ENCODE assay signal across 8 cellular contexts in the genomic region with DNA sequence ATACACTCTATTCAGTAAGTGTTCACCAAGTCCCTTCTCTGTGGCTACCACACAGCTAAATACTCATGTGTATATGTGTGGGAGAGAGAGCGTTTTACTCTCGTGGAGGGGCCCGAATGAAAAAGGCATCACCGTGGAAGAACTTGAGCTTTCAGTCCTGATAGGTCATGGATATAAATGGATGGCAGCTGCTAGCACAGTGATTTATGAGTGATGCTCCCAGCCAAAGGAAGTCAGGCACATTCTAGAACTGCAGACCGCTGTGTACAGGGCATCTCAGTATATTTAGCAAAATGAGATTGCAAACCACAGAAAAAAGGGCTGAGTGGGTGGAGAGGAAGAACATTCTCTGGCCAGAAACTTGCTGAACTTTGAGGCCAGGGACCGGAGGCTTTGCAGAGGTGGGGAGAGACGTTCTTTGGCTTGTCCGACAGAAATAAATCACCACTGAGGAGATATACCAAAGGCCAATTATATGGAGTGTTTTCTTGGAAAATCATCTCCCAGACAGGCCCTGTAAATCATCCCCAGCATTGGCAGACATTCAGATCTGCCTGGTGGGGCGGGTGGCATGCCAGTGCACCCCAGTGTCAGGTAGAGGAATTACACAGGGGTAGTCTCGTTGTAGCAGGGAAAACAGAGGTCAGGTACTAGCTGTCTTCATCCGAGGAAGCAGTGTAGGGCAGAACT.
DNase-seq lines count a peak whose midpoint lies in the region; TF ChIP-seq lines count a peak whose summit lies in the region.

No MANE protein-coding gene starts in this region.

- peak overlapping the region; percentile 34 for H3K27ac Mint-ChIP-seq in Caco-2 (ENCODE audit: unreplicated experiment)

- no peak overlapping the region for H3K4me3 Mint-ChIP-seq in Caco-2 (ENCODE audit: unreplicated experiment)

- H3K4me1 ChIP-seq in Caco-2 (peaks cover 13% of the 10 kb centered on the region), breast epithelium (no peaks in the 10 kb centered on the region), muscle layer of colon (ENCODE audit: insufficient read depth, low read length) (peaks cover 25% of the 10 kb centered on the region)

- BruUV-seq in Caco-2 (replicated peaks; lab: Mats Ljungman, UMichigan): no TSS peak

- no peak for TF ChIP-seq POLR2A in breast epithelium (IDR thresholded peaks at IDR 0.05)

- H3K9me3 ChIP-seq in Caco-2: no peaks in the 10 kb centered on the region
- H3K9me3 ChIP-seq in breast epithelium: no peaks in the 10 kb centered on the region
- no peaks in the 10 kb centered on the region for H3K9me3 ChIP-seq in muscle layer of colon (ENCODE audit: low read length)

- H3K4me3 ChIP-seq in Caco-2 (ENCODE audit: low read depth, low read length) (no peak overlapping the region), breast epithelium (no peak overlapping the region), muscle layer of colon (ENCODE audit: low read depth in 1 of 2, low read length in 2 of 2) (peak overlapping the region in 1 of 2 donors; percentile 0)

- peaks cover 6% of the 10 kb centered on the region for H3K4me1 Mint-ChIP-seq in Caco-2 (ENCODE audit: low read depth, unreplicated experiment)

- DNase-seq in Caco-2 (peak; percentile 68 to 74), GM20000 (ENCODE audit: low spot score) (peak; percentile 12), NCI-H2227 (lab: John Stamatoyannopoulos, UW; ENCODE audit: unreplicated experiment) (peak; percentile 31), breast epithelium (ENCODE audit: low spot score in 2 of 2) (no peak), retina (no peak), occipital lobe (lab: John Stamatoyannopoulos, UW) (no peak)
- no peak for DNase-seq in central memory CD4-positive, alpha-beta T cell

- intact Hi-C loops in Caco-2 (cut with micrococcal nuclease; ENCODE audit: unreplicated experiment): loop anchor here (1.0 to 10.0 kb wide), 3 partner anchors 35 to 684 kb away; no protein-coding TSS in a partner anchor
- intact Hi-C loops in breast epithelium (cut with DNase I; ENCODE audit: low total_unique reads): no loop called here

- POLR2A ChIA-PET in Caco-2 (lab: Charles Lee): no interaction called here

- no peaks in the 10 kb centered on the region for H3K27me3 Mint-ChIP-seq in Caco-2 (ENCODE audit: insufficient read depth, unreplicated experiment)

- no peaks in the 10 kb centered on the region for H3K27me3 ChIP-seq in Caco-2 (replicated peaks; ENCODE audit: control insufficient read depth, insufficient read depth, low read length)
- no peaks in the 10 kb centered on the region for H3K27me3 ChIP-seq in breast epithelium
- H3K27me3 ChIP-seq in muscle layer of colon (ENCODE audit: control insufficient read depth in 1 of 2, insufficient read depth in 2 of 2, low read length in 2 of 2): no peaks in the 10 kb centered on the region

- no peaks in the 10 kb centered on the region for H3K36me3 Mint-ChIP-seq in Caco-2 (ENCODE audit: insufficient read depth, unreplicated experiment)

- peaks cover 10% of the 10 kb centered on the region for H3K9me3 Mint-ChIP-seq in Caco-2 (ENCODE audit: unreplicated experiment)

- peak; percentile 72 to 79 for TF ChIP-seq CTCF in Caco-2 (IDR thresholded peaks at IDR 0.05; ENCODE audit: insufficient read depth in 1 of 2, low read depth in 1 of 2, low read length in 1 of 2, severe bottlenecking in 1 of 2, unreplicated experiment in 1 of 2)
- TF ChIP-seq CTCF in GM20000 (IDR thresholded peaks at IDR 0.05; ENCODE audit: extremely low read depth, missing control alignments): no peak
- peak; percentile 7 to 45 (median 20) for TF ChIP-seq CTCF in breast epithelium (IDR thresholded peaks at IDR 0.05)

- no peak overlapping the region for H3K27ac ChIP-seq in breast epithelium
- peak overlapping the region; percentile 90 for H3K27ac ChIP-seq in muscle layer of colon (ENCODE audit: low read depth, low read length)

- H3K9ac ChIP-seq in muscle layer of colon (ENCODE audit: low read length): no peak overlapping the region

- H3K36me3 ChIP-seq in Caco-2 (ENCODE audit: control insufficient read depth, insufficient read depth, low read length): no peaks in the 10 kb centered on the region
- no peaks in the 10 kb centered on the region for H3K36me3 ChIP-seq in breast epithelium
- no peaks in the 10 kb centered on the region for H3K36me3 ChIP-seq in muscle layer of colon (ENCODE audit: insufficient read depth, low read length)

- CTCF ChIA-PET in Caco-2 (lab: Charles Lee): interaction anchor here (0.5 to 1.2 kb wide), 3 partner anchors 9 to 217 kb away, joined by 3 to 8 read pairs (median 4); no protein-coding TSS in a partner anchor

Comparison
In these comparisons a context has a peak if more than half of its experiments do, and no peak if none do; other contexts are left out.
1. DNase-seq: peak in Caco-2 (2 of 2), GM20000 (single experiment) and NCI-H2227 (single experiment); none in breast epithelium (0 of 2), central memory CD4-positive, alpha-beta T cell (single experiment), retina (single experiment) and occipital lobe (single experiment).